In the genomic region with DNA sequence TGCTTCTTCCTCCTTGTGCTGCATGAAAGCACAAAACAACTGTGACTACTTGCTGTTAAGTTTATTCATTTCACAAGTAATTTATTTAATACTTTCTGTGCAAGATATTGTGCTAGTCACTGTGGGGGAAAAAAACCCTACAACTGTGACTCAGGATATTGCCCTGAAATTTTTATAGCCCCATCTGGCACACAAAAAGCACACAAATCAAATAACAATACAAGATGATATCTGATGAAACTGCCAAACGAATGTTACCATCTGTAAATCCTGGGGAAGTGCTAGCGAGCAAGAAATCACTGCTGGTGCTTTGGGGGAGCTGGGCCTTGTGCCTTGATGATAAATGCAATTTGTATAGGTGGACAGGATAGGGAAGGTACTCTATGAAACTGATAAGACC, we compare ENCODE assay signal across 9 cellular contexts.
DNase-seq lines count a peak whose midpoint lies in the region; ATAC-seq and TF ChIP-seq lines count a peak whose summit lies in the region.
"Had no signal": no experiment of that assay in that cellular context is flagged by ENCODE, and none has a peak within 500 bp of the region (broad histone marks: within the 10 kb centered on the region; RNA-seq: fewer than 3 reads in every experiment).

No MANE protein-coding gene starts in this region.

- H3K9me3 ChIP-seq in OCI-LY3 (ENCODE audit: insufficient read depth, low read length), result no peaks in the 10 kb centered on the region

- no peaks in the 10 kb centered on the region for H3K36me3 ChIP-seq in OCI-LY3 (replicated peaks; ENCODE audit: low read depth, low read length)

- H2AFZ ChIP-seq in OCI-LY3 (ENCODE audit: low read depth, low read length), result no peak overlapping the region

- H3K79me2 ChIP-seq in OCI-LY3 (ENCODE audit: low read length), result peaks cover 79% of the 10 kb centered on the region

- H3K9ac ChIP-seq in OCI-LY3 (ENCODE audit: low read length), result peak overlapping the region; percentile 98

- no peaks in the 10 kb centered on the region for H4K20me1 ChIP-seq in OCI-LY3 (ENCODE audit: insufficient read depth, low read length)

- no peak for TF ChIP-seq CTCF in OCI-LY3 (IDR thresholded peaks at IDR 0.05; ENCODE audit: low read depth, low read length)
- no peak for TF ChIP-seq CTCF in epithelial cell of esophagus (IDR thresholded peaks at IDR 0.05; ENCODE audit: insufficient read depth, low read depth, low read length, missing control alignments)

- peak overlapping the region; percentile 93 for H3K4me2 ChIP-seq in OCI-LY3 (ENCODE audit: low read length)

- H3K4me1 ChIP-seq in OCI-LY3 (ENCODE audit: low read length), result peaks cover 54% of the 10 kb centered on the region

- H3K27me3 ChIP-seq in OCI-LY3 (ENCODE audit: low read depth, low read length), result no peaks in the 10 kb centered on the region

- DNase-seq in NCI-H2171 treated with DMSO at 0.1 percent for 48 hours (lab: John Stamatoyannopoulos, UW) (peak; percentile 39), NCI-H2171 (lab: John Stamatoyannopoulos, UW) (no peak), epithelial cell of esophagus (ENCODE audit: low read depth) (peak; percentile 33), NCI-H345 (lab: John Stamatoyannopoulos, UW) (no peak)

- H3K4me3 ChIP-seq in OCI-LY3 (ENCODE audit: low read length) (peak overlapping the region; percentile 98), epithelial cell of esophagus (ENCODE audit: low read length) (peak overlapping the region; percentile 66), skin epidermis (peak overlapping the region in 5 of 7 experiments; percentile 63 to 78 (median 73))

- H3K27ac ChIP-seq in OCI-LY3 (ENCODE audit: low read length), result peak overlapping the region; percentile 98
- peak overlapping the region in 19 of 21 experiments; percentile 0 to 99 (median 95) for H3K27ac ChIP-seq in skin epidermis

- ATAC-seq in HG03097 (IDR thresholded peaks at IDR 0.05; ENCODE audit: low FRiP score, unreplicated experiment), result no peak
- no peak for ATAC-seq in HG03520 (IDR thresholded peaks at IDR 0.05; ENCODE audit: unreplicated experiment)
- ATAC-seq: HCT116 had no signal

Comparison
In these comparisons a context has a peak if more than half of its experiments do, and no peak if none do; other contexts are left out.
1. DNase-seq: peak in NCI-H2171 treated with DMSO at 0.1 percent for 48 hours (single experiment) and epithelial cell of esophagus (single experiment); none in NCI-H2171 (single experiment) and NCI-H345 (single experiment).
2. Peak in every context shown above with its lines, with median percentiles within 50 percentile points of each other: H3K4me3 ChIP-seq.